Comparison of ENCODE assay signal across 1 cellular context in the genomic region with DNA sequence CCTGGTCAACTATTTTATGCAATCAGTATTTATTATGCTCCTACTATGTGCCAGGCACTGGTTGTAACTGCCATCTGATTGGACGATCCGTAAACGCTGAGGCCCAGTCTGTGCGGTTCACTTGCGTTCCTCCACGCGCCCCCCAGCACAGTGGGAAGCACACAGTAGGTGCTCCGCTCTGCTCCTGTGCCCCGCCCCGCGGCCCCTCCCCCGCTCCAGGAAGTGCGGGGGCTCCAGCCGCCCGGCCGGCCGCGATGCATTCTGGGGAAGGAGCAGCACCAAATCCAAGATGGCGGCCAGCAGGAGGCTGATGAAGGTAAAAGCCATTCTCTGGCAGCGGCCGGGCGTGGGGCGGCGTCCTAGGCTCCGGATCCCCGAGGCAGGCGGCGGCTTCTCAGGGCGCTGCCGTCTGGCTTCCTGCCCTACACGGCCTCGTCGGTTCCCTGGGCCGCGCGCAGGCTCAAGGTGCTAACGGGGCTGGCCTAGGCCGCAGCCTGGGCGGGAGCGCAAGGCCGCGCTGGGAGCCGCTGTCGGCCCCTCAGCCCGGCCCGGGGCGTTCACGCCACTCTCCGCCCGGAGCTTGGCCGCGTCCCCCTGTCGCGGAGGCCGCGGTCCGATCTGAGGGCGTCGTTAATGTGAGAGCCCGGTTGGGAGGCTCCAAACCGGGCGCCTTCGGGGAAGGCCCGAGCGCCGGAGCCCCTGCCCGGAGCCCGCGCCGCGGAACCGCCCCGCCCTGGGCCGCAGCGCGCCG.
TF ChIP-seq lines count a peak whose summit lies in the region.

A gene (plus strand): TSS at position 259 of the 751 bp plus-strand sequence. CDS start 31 bp downstream, at position 290.

TF ChIP-seq in HepG2, 621 proteins besides CTCF, POLR2A, EP300 and RAD21 (continued from another document and continues in another):
- TF ChIP-seq, protein P1, sequence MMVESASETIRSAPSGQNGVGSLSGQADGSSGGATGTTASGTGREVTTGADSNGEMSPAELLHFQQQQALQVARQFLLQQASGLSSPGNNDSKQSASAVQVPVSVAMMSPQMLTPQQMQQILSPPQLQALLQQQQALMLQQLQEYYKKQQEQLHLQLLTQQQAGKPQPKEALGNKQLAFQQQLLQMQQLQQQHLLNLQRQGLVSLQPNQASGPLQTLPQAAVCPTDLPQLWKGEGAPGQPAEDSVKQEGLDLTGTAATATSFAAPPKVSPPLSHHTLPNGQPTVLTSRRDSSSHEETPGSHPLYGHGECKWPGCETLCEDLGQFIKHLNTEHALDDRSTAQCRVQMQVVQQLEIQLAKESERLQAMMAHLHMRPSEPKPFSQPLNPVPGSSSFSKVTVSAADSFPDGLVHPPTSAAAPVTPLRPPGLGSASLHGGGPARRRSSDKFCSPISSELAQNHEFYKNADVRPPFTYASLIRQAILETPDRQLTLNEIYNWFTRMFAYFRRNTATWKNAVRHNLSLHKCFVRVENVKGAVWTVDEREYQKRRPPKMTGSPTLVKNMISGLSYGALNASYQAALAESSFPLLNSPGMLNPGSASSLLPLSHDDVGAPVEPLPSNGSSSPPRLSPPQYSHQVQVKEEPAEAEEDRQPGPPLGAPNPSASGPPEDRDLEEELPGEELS (CRISPR knock-in tag; IDR thresholded peaks at IDR 0.05) = no peak
- TF ChIP-seq, protein P2, sequence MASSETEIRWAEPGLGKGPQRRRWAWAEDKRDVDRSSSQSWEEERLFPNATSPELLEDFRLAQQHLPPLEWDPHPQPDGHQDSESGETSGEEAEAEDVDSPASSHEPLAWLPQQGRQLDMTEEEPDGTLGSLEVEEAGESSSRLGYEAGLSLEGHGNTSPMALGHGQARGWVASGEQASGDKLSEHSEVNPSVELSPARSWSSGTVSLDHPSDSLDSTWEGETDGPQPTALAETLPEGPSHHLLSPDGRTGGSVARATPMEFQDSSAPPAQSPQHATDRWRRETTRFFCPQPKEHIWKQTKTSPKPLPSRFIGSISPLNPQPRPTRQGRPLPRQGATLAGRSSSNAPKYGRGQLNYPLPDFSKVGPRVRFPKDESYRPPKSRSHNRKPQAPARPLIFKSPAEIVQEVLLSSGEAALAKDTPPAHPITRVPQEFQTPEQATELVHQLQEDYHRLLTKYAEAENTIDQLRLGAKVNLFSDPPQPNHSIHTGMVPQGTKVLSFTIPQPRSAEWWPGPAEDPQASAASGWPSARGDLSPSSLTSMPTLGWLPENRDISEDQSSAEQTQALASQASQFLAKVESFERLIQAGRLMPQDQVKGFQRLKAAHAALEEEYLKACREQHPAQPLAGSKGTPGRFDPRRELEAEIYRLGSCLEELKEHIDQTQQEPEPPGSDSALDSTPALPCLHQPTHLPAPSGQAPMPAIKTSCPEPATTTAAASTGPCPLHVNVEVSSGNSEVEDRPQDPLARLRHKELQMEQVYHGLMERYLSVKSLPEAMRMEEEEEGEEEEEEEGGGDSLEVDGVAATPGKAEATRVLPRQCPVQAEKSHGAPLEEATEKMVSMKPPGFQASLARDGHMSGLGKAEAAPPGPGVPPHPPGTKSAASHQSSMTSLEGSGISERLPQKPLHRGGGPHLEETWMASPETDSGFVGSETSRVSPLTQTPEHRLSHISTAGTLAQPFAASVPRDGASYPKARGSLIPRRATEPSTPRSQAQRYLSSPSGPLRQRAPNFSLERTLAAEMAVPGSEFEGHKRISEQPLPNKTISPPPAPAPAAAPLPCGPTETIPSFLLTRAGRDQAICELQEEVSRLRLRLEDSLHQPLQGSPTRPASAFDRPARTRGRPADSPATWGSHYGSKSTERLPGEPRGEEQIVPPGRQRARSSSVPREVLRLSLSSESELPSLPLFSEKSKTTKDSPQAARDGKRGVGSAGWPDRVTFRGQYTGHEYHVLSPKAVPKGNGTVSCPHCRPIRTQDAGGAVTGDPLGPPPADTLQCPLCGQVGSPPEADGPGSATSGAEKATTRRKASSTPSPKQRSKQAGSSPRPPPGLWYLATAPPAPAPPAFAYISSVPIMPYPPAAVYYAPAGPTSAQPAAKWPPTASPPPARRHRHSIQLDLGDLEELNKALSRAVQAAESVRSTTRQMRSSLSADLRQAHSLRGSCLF (CRISPR knock-in tag; IDR thresholded peaks at IDR 0.05; ENCODE audit: borderline replicate concordance) = no peak
- no peak for TF ChIP-seq MZF1 (CRISPR knock-in tag; IDR thresholded peaks at IDR 0.05; ENCODE audit: borderline replicate concordance)
- TF ChIP-seq WIZ (CRISPR knock-in tag; IDR thresholded peaks at IDR 0.05) = no peak
- no peak for TF ChIP-seq ZNF562 (CRISPR knock-in tag; IDR thresholded peaks at IDR 0.05; ENCODE audit: borderline replicate concordance)
- TF ChIP-seq ZNF607 (CRISPR knock-in tag; IDR thresholded peaks at IDR 0.05; ENCODE audit: borderline replicate concordance) = peak; percentile 69; the same call in 1 of the 2 replicates
- TF ChIP-seq HCFC1 (IDR thresholded peaks at IDR 0.05; ENCODE audit: low read depth, low read length) = peak; percentile 14; the same call in 1 of the 2 replicates
- TF ChIP-seq SALL1 (CRISPR knock-in tag; IDR thresholded peaks at IDR 0.05) = peak; percentile 72
- TF ChIP-seq ZNF382 (CRISPR knock-in tag; IDR thresholded peaks at IDR 0.05; ENCODE audit: borderline replicate concordance) = no peak
- 0 out of 2 replicates have a peak, but pooled peaks have one; percentile 53 for TF ChIP-seq ZNF570 (CRISPR knock-in tag; IDR thresholded peaks at IDR 0.05; ENCODE audit: borderline replicate concordance)
- peak; percentile 73; the same call in 1 of the 2 replicates for TF ChIP-seq MEIS1 (CRISPR knock-in tag; IDR thresholded peaks at IDR 0.05; ENCODE audit: borderline replicate concordance)
- TF ChIP-seq HDAC2 (CRISPR knock-in tag; IDR thresholded peaks at IDR 0.05) = peak; percentile 74; the same call in 1 of the 2 replicates
- peak; percentile 82; the same call in 1 of the 2 replicates for TF ChIP-seq ZNF446 (CRISPR knock-in tag; IDR thresholded peaks at IDR 0.05)
- TF ChIP-seq ZNF33A (CRISPR knock-in tag; IDR thresholded peaks at IDR 0.05; ENCODE audit: borderline replicate concordance) = no peak
- peak; percentile 77; the same call in 1 of the 2 replicates for TF ChIP-seq ZNF749 (CRISPR knock-in tag; IDR thresholded peaks at IDR 0.05; ENCODE audit: borderline replicate concordance)
- TF ChIP-seq ATF1 (CRISPR knock-in tag; IDR thresholded peaks at IDR 0.05) = no peak
- TF ChIP-seq MAFF (IDR thresholded peaks at IDR 0.05; ENCODE audit: low read depth, low read length) = no peak
- peak; percentile 57; the same call in 1 of the 2 replicates for TF ChIP-seq IRF2 (CRISPR knock-in tag; IDR thresholded peaks at IDR 0.05)
- no peak for TF ChIP-seq SMARCE1 (IDR thresholded peaks at IDR 0.05; ENCODE audit: borderline replicate concordance)
- TF ChIP-seq CC2D1A (CRISPR knock-in tag; IDR thresholded peaks at IDR 0.05) = no peak
- no peak for TF ChIP-seq SOX13 (IDR thresholded peaks at IDR 0.05)
- peak in 1 of 2 experiments; percentile 62; a peak in 1 of 4 replicates for TF ChIP-seq SOX13 (CRISPR knock-in tag; conservative IDR thresholded peaks at IDR 0.05 in 1 of 2, IDR thresholded peaks at IDR 0.05 in 1 of 2)
- TF ChIP-seq, protein P3, sequence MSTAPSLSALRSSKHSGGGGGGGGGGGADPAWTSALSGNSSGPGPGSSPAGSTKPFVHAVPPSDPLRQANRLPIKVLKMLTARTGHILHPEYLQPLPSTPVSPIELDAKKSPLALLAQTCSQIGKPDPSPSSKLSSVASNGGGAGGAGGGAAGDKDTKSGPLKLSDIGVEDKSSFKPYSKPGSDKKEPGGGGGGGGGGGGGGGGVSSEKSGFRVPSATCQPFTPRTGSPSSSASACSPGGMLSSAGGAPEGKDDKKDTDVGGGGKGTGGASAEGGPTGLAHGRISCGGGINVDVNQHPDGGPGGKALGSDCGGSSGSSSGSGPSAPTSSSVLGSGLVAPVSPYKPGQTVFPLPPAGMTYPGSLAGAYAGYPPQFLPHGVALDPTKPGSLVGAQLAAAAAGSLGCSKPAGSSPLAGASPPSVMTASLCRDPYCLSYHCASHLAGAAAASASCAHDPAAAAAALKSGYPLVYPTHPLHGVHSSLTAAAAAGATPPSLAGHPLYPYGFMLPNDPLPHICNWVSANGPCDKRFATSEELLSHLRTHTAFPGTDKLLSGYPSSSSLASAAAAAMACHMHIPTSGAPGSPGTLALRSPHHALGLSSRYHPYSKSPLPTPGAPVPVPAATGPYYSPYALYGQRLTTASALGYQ (CRISPR knock-in tag; IDR thresholded peaks at IDR 0.05) = peak; percentile 36
- 0 out of 2 replicates have a peak, but pooled peaks have one; percentile 50 for TF ChIP-seq ZNF136 (CRISPR knock-in tag; IDR thresholded peaks at IDR 0.05; ENCODE audit: low read depth)
- peak; percentile 62 for TF ChIP-seq ZNF205 (CRISPR knock-in tag; IDR thresholded peaks at IDR 0.05)
- TF ChIP-seq ZSCAN30 (CRISPR knock-in tag; IDR thresholded peaks at IDR 0.05) = peak; percentile 35; the same call in 1 of the 2 replicates
- TF ChIP-seq KLF11 (CRISPR knock-in tag; IDR thresholded peaks at IDR 0.05) = no peak
- peak; percentile 74; the same call in 1 of the 2 replicates for TF ChIP-seq ZNF124 (CRISPR knock-in tag; IDR thresholded peaks at IDR 0.05)
- peak; percentile 78; the same call in 1 of the 2 replicates for TF ChIP-seq ZFYVE20 (CRISPR knock-in tag; IDR thresholded peaks at IDR 0.05; ENCODE audit: borderline replicate concordance, low read depth)
- peak; percentile 99 for TF ChIP-seq ZMYM2 (CRISPR knock-in tag; IDR thresholded peaks at IDR 0.05)
- peak; percentile 48; the same call in 1 of the 2 replicates for TF ChIP-seq MYC (CRISPR knock-in tag; IDR thresholded peaks at IDR 0.05; ENCODE audit: borderline replicate concordance)
- TF ChIP-seq ZNF138 (CRISPR knock-in tag; IDR thresholded peaks at IDR 0.05; ENCODE audit: low read depth) = peak; percentile 88; the same call in 1 of the 2 replicates
- TF ChIP-seq ZNF644 (CRISPR knock-in tag; IDR thresholded peaks at IDR 0.05; ENCODE audit: low read depth) = no peak
- TF ChIP-seq ZNF703 (CRISPR knock-in tag; IDR thresholded peaks at IDR 0.05; ENCODE audit: borderline replicate concordance) = peak; percentile 53
- TF ChIP-seq HNRNPLL (IDR thresholded peaks at IDR 0.05; ENCODE audit: low read depth, low read length, poor library complexity, severe bottlenecking) = peak; percentile 54
- TF ChIP-seq, protein P4, sequence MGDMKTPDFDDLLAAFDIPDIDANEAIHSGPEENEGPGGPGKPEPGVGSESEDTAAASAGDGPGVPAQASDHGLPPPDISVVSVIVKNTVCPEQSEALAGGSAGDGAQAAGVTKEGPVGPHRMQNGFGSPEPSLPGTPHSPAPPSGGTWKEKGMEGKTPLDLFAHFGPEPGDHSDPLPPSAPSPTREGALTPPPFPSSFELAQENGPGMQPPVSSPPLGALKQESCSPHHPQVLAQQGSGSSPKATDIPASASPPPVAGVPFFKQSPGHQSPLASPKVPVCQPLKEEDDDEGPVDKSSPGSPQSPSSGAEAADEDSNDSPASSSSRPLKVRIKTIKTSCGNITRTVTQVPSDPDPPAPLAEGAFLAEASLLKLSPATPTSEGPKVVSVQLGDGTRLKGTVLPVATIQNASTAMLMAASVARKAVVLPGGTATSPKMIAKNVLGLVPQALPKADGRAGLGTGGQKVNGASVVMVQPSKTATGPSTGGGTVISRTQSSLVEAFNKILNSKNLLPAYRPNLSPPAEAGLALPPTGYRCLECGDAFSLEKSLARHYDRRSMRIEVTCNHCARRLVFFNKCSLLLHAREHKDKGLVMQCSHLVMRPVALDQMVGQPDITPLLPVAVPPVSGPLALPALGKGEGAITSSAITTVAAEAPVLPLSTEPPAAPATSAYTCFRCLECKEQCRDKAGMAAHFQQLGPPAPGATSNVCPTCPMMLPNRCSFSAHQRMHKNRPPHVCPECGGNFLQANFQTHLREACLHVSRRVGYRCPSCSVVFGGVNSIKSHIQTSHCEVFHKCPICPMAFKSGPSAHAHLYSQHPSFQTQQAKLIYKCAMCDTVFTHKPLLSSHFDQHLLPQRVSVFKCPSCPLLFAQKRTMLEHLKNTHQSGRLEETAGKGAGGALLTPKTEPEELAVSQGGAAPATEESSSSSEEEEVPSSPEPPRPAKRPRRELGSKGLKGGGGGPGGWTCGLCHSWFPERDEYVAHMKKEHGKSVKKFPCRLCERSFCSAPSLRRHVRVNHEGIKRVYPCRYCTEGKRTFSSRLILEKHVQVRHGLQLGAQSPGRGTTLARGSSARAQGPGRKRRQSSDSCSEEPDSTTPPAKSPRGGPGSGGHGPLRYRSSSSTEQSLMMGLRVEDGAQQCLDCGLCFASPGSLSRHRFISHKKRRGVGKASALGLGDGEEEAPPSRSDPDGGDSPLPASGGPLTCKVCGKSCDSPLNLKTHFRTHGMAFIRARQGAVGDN (CRISPR knock-in tag; IDR thresholded peaks at IDR 0.05) = peak; percentile 91
- no peak; the same call in 1 of the 2 replicates for TF ChIP-seq KLF12 (CRISPR knock-in tag; IDR thresholded peaks at IDR 0.05; ENCODE audit: borderline replicate concordance)
- TF ChIP-seq, protein P5, sequence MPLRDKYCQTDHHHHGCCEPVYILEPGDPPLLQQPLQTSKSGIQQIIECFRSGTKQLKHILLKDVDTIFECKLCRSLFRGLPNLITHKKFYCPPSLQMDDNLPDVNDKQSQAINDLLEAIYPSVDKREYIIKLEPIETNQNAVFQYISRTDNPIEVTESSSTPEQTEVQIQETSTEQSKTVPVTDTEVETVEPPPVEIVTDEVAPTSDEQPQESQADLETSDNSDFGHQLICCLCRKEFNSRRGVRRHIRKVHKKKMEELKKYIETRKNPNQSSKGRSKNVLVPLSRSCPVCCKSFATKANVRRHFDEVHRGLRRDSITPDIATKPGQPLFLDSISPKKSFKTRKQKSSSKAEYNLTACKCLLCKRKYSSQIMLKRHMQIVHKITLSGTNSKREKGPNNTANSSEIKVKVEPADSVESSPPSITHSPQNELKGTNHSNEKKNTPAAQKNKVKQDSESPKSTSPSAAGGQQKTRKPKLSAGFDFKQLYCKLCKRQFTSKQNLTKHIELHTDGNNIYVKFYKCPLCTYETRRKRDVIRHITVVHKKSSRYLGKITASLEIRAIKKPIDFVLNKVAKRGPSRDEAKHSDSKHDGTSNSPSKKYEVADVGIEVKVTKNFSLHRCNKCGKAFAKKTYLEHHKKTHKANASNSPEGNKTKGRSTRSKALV (CRISPR knock-in tag; IDR thresholded peaks at IDR 0.05) = peak; percentile 76
- TF ChIP-seq IRX3 (CRISPR knock-in tag; IDR thresholded peaks at IDR 0.05; ENCODE audit: borderline replicate concordance, low read depth) = peak; percentile 61
- no peak for TF ChIP-seq SNRNP70 (IDR thresholded peaks at IDR 0.05; ENCODE audit: low read depth, low read length)
- TF ChIP-seq ZFP36 (IDR thresholded peaks at IDR 0.05; ENCODE audit: borderline replicate concordance, low read depth, low read length, partially characterized antibody) = no peak
- TF ChIP-seq, protein P6, sequence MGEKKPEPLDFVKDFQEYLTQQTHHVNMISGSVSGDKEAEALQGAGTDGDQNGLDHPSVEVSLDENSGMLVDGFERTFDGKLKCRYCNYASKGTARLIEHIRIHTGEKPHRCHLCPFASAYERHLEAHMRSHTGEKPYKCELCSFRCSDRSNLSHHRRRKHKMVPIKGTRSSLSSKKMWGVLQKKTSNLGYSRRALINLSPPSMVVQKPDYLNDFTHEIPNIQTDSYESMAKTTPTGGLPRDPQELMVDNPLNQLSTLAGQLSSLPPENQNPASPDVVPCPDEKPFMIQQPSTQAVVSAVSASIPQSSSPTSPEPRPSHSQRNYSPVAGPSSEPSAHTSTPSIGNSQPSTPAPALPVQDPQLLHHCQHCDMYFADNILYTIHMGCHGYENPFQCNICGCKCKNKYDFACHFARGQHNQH (CRISPR knock-in tag; IDR thresholded peaks at IDR 0.05) = peak; percentile 43
- TF ChIP-seq, protein P7, sequence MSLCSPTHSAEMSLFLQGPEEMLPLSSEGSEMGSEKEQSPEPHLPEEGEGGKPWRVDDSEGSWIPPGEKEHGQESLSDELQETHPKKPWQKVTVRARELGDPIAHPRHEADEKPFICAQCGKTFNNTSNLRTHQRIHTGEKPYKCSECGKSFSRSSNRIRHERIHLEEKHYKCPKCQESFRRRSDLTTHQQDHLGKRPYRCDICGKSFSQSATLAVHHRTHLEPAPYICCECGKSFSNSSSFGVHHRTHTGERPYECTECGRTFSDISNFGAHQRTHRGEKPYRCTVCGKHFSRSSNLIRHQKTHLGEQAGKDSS (CRISPR knock-in tag; IDR thresholded peaks at IDR 0.05; ENCODE audit: borderline replicate concordance, low read depth) = peak; percentile 67; the same call in 1 of the 2 replicates
